Comparison of ENCODE assay signal across 21 cellular contexts in the genomic region with DNA sequence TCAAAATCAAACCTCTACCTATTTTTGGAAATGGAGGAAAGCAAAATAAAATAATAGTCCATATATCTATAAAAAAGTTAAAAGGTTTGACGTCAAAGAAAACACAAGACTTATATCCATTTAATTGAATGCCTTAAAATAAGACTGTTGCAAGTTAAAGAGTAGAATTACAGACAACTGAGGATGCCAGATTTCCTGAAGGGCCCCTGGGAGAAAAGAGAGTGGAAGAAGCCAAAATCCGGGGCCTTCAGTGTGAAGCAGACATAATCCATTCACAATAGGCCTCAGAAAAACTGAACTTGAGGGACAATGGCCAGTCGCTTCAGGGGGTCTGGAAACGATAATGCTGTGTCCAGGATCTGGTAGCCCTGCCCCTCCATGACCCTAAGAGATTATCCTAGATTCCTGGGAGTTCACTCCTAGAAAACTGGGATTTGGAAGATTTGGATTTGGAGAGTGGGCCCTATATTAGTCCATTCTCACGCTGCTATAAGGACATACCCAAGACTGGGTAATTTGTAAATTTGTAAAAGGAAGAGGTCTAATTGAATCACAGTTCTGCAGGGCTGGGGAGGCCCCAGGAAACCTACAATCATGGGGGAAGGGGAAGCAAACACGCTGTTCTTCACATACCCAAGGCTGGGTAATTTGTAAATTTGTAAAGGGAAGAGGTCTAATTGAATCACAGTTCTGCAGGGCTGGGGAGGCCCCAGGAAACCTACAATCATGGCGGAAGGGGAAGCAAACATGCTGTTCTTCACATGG.
A peak's percentile ranks its signal among the peaks of the same experiment; 100 is the strongest.
DNase-seq lines count a peak whose midpoint lies in the region; ATAC-seq, FAIRE-seq and TF ChIP-seq lines count a peak whose summit lies in the region.
"Had no signal": no experiment of that assay in that cellular context is flagged by ENCODE, and none has a peak within 500 bp of the region (broad histone marks: within the 10 kb centered on the region; RNA-seq: fewer than 3 reads in every experiment).

No MANE protein-coding gene starts in this region.

- no peaks in the 10 kb centered on the region for H3K9me3 Mint-ChIP-seq in activated CD4-positive, alpha-beta T cell treated with anti-CD3 and anti-CD28 coated beads for 36 hours (ENCODE audit: low read depth)
- H3K9me3 Mint-ChIP-seq: CD8-positive, alpha-beta memory T cell; GM23338 had no signal

- H3K4me1 ChIP-seq in mesenchymal stem cell (ENCODE audit: control insufficient read depth, insufficient read depth, low read depth, low read length) (no peaks in the 10 kb centered on the region), smooth muscle cell (ENCODE audit: low read depth) (peaks cover 11% of the 10 kb centered on the region), testis (no peaks in the 10 kb centered on the region)

- no peak for TF ChIP-seq POLR2A in testis (IDR thresholded peaks at IDR 0.05)

- no peak overlapping the region for H3K27ac Mint-ChIP-seq in activated CD4-positive, alpha-beta T cell treated with anti-CD3 and anti-CD28 coated beads for 36 hours
- H3K27ac Mint-ChIP-seq: CD8-positive, alpha-beta memory T cell; GM23338 had no signal

- no peak overlapping the region for H2BK12ac ChIP-seq in mesenchymal stem cell (ENCODE audit: low read length in 2 of 2)

- no peaks in the 10 kb centered on the region for H3K79me1 ChIP-seq in mesenchymal stem cell (replicated peaks; ENCODE audit: low read length, poor library complexity, severe bottlenecking)

- intact Hi-C loops in activated CD4-positive, alpha-beta T cell treated with anti-CD3 and anti-CD28 coated beads for 36 hours (cut with DNase I, micrococcal nuclease) = no loop called here
- intact Hi-C loops in testis (cut with DNase I; ENCODE audit: low total_unique reads) = no loop called here

- no peak overlapping the region for H3K4ac ChIP-seq in mesenchymal stem cell (ENCODE audit: low read depth in 1 of 2, low read length in 2 of 2)

- H3K27ac ChIP-seq in mesenchymal stem cell (ENCODE audit: low read length, poor library complexity, severe bottlenecking) = no peak overlapping the region
- no peak overlapping the region for H3K27ac ChIP-seq in smooth muscle cell (ENCODE audit: low read depth)
- H3K27ac ChIP-seq in testis = no peak overlapping the region
- H3K27ac ChIP-seq: BLaER1 treated with 17β-estradiol and CSF1 and Interleukin-3, amounts not matched to agents 10 nM and 100 nM had no signal

- no peaks in the 10 kb centered on the region for H3K36me3 Mint-ChIP-seq in activated CD4-positive, alpha-beta T cell treated with anti-CD3 and anti-CD28 coated beads for 36 hours (ENCODE audit: low read depth)
- H3K36me3 Mint-ChIP-seq: CD8-positive, alpha-beta memory T cell had no signal

- H2BK120ac ChIP-seq in mesenchymal stem cell (ENCODE audit: low read depth, low read length) = no peak overlapping the region

- 81% methylated on average over 4 of the region's 7 CpGs for WGBS in mesenchymal stem cell
- WGBS in smooth muscle cell (ENCODE audit: low lambda C conversion rate) = 92% methylated on average over 7 of the region's 7 CpGs
- WGBS in testis, 2 donors = 59 to 67% methylated on average over 7 of the region's 7 CpGs

- H3K4me3 ChIP-seq in bronchial epithelial cell (ENCODE audit: low read depth, low read length) (no peak overlapping the region), mesenchymal stem cell (ENCODE audit: insufficient read depth in 1 of 2, low read depth in 1 of 2, low read length in 2 of 2) (no peak overlapping the region), smooth muscle cell (no peak overlapping the region), testis (no peak overlapping the region)
- H3K4me3 ChIP-seq: BLaER1 treated with 17β-estradiol and CSF1 and Interleukin-3, amounts not matched to agents 10 nM and 100 nM; GM23338; MG63 had no signal

- no peak overlapping the region for H4K8ac ChIP-seq in mesenchymal stem cell (ENCODE audit: low read length)

- no peak overlapping the region for H2BK5ac ChIP-seq in mesenchymal stem cell (ENCODE audit: low read depth, low read length, poor library complexity, severe bottlenecking)

- H3K27me3 Mint-ChIP-seq in activated CD4-positive, alpha-beta T cell treated with anti-CD3 and anti-CD28 coated beads for 36 hours = no peaks in the 10 kb centered on the region
- H3K27me3 Mint-ChIP-seq: CD8-positive, alpha-beta memory T cell had no signal

- FAIRE-seq in bronchial epithelial cell (lab: Jason Lieb, UNC) = peak; percentile 88
- FAIRE-seq: D721Med, GM12891, HepG2 had no signal

- no peaks in the 10 kb centered on the region for H4K20me1 ChIP-seq in smooth muscle cell (ENCODE audit: low read depth)
- H4K20me1 ChIP-seq: BLaER1 treated with 17β-estradiol and CSF1 and Interleukin-3, amounts not matched to agents 10 nM and 100 nM had no signal

- peak; percentile 76 for ATAC-seq in activated CD4-positive, alpha-beta T cell treated with anti-CD3 and anti-CD28 coated beads for 36 hours
- ATAC-seq in HG03108 (IDR thresholded peaks at IDR 0.05; ENCODE audit: unreplicated experiment) = no peak
- ATAC-seq: HepG2, Panc1 had no signal

- no peak overlapping the region for H2AK5ac ChIP-seq in mesenchymal stem cell (ENCODE audit: low read length, severe bottlenecking)

- H3K4me1 Mint-ChIP-seq in activated CD4-positive, alpha-beta T cell treated with anti-CD3 and anti-CD28 coated beads for 36 hours = peaks cover 4% of the 10 kb centered on the region
- H3K4me1 Mint-ChIP-seq: CD8-positive, alpha-beta memory T cell had no signal

- no peak overlapping the region for H3K23ac ChIP-seq in mesenchymal stem cell (ENCODE audit: low read length in 2 of 2)

- no peak overlapping the region for H3K18ac ChIP-seq in mesenchymal stem cell (ENCODE audit: low read depth in 1 of 2, low read length in 2 of 2)

- no peaks in the 10 kb centered on the region for H3K9me3 ChIP-seq in mesenchymal stem cell (ENCODE audit: control insufficient read depth, low read length)
- no peaks in the 10 kb centered on the region for H3K9me3 ChIP-seq in smooth muscle cell (replicated peaks; ENCODE audit: low read depth)
- no peaks in the 10 kb centered on the region for H3K9me3 ChIP-seq in testis
- H3K9me3 ChIP-seq: MG63 had no signal

- H3K9ac ChIP-seq in mesenchymal stem cell (ENCODE audit: low read length) (peak overlapping the region; percentile 72), smooth muscle cell (ENCODE audit: low read depth) (no peak overlapping the region)
- H3K9ac ChIP-seq: BLaER1 treated with 17β-estradiol and CSF1 and Interleukin-3, amounts not matched to agents 10 nM and 100 nM had no signal

- no peak overlapping the region for H3K14ac ChIP-seq in mesenchymal stem cell (ENCODE audit: low read length in 2 of 2)

- H3K4me2 ChIP-seq in mesenchymal stem cell (ENCODE audit: low read length, poor library complexity, severe bottlenecking) (no peak overlapping the region), smooth muscle cell (no peak overlapping the region)
- H3K4me2 ChIP-seq: GM23338 had no signal

- no peaks in the 10 kb centered on the region for H3K79me2 ChIP-seq in smooth muscle cell (ENCODE audit: low read depth)

- H2AFZ ChIP-seq in mesenchymal stem cell (ENCODE audit: low read depth, low read length) (no peak overlapping the region), smooth muscle cell (ENCODE audit: low read depth) (peak overlapping the region; percentile 35)

- CTCF ChIA-PET in activated CD4-positive, alpha-beta T cell treated with anti-CD3 and anti-CD28 coated beads for 36 hours (lab: Charles Lee) = interaction anchor here (1.1 to 3.8 kb wide), 4 partner anchors 22 to 174 kb away, joined by 3 to 21 read pairs (median 5); no protein-coding TSS in a partner anchor

- TF ChIP-seq CTCF in bronchial epithelial cell (IDR thresholded peaks at IDR 0.05; ENCODE audit: insufficient read depth, low read length, severe bottlenecking) (no peak), smooth muscle cell (IDR thresholded peaks at IDR 0.05; ENCODE audit: borderline replicate concordance, insufficient read depth, poor library complexity, severe bottlenecking) (no peak), testis (IDR thresholded peaks at IDR 0.05) (no peak)

- H3K36me3 ChIP-seq in bronchial epithelial cell (ENCODE audit: control insufficient read depth, insufficient read depth, low read length) (no peaks in the 10 kb centered on the region), mesenchymal stem cell (ENCODE audit: control insufficient read depth in 1 of 2, insufficient read depth in 2 of 2, low read depth in 1 of 2, low read length in 2 of 2) (no peaks in the 10 kb centered on the region), smooth muscle cell (ENCODE audit: low read depth) (no peaks in the 10 kb centered on the region), testis (ENCODE audit: low read depth, missing control alignments) (no peaks in the 10 kb centered on the region)
- H3K36me3 ChIP-seq: BLaER1 treated with 17β-estradiol and CSF1 and Interleukin-3, amounts not matched to agents 10 nM and 100 nM; MG63 had no signal

- peak; percentile 26 for DNase-seq in activated CD4-positive, alpha-beta T cell treated with anti-CD3 and anti-CD28 coated beads for 36 hours
- no peak for DNase-seq in activated CD4-positive, alpha-beta T cell treated with anti-CD3 and anti-CD28 coated beads, Interleukin-2, amount 50 U/mL, for 1 hour
- DNase-seq in bronchial epithelial cell (ENCODE audit: low read depth) (no peak), mesenchymal stem cell (no peak), smooth muscle cell (lab: John Stamatoyannopoulos, UW; ENCODE audit: unreplicated experiment) (no peak), testis (no peak), DMS 273 (lab: John Stamatoyannopoulos, UW; ENCODE audit: unreplicated experiment) (no peak)
- DNase-seq: CD8-positive, alpha-beta memory T cell; GF-D8; NCI-H1092 treated with DMSO at 0.1 percent for 48 hours; NCI-H1694; NCI-H226; NCI-H524 treated with DMSO at 0.1 percent for 48 hours had no signal

- H3K27me3 ChIP-seq in bronchial epithelial cell (ENCODE audit: control insufficient read depth, insufficient read depth, low read length) = peaks cover 2% of the 10 kb centered on the region
- H3K27me3 ChIP-seq in mesenchymal stem cell (ENCODE audit: control insufficient read depth in 1 of 2, insufficient read depth in 1 of 2, low read length in 2 of 2) = no peaks in the 10 kb centered on the region
- H3K27me3 ChIP-seq in smooth muscle cell (ENCODE audit: low read depth) = no peaks in the 10 kb centered on the region
- H3K27me3 ChIP-seq in testis = no peaks in the 10 kb centered on the region
- H3K27me3 ChIP-seq: BLaER1 treated with 17β-estradiol and CSF1 and Interleukin-3, amounts not matched to agents 10 nM and 100 nM; MG63 had no signal

- POLR2A ChIA-PET in activated CD4-positive, alpha-beta T cell treated with anti-CD3 and anti-CD28 coated beads for 36 hours (lab: Charles Lee) = no interaction called here

- no peak overlapping the region for H2BK15ac ChIP-seq in mesenchymal stem cell (ENCODE audit: low read depth, poor library complexity, severe bottlenecking)

- no peak overlapping the region for H4K91ac ChIP-seq in mesenchymal stem cell (ENCODE audit: low read length)

- H3F3A ChIP-seq in smooth muscle cell (ENCODE audit: low read depth) = no peaks in the 10 kb centered on the region

- H3K4me3 Mint-ChIP-seq in activated CD4-positive, alpha-beta T cell treated with anti-CD3 and anti-CD28 coated beads for 36 hours = no peak overlapping the region
- H3K4me3 Mint-ChIP-seq: CD8-positive, alpha-beta memory T cell; GM23338 had no signal
